ENCODE assay signal across 27 cellular contexts in genomic region chr12:62618319-62618718, GRCh38.
"Had no signal": no experiment of that assay in that cellular context is flagged by ENCODE, and none has a peak within 500 bp of the region (broad histone marks: within the 10 kb centered on the region; RNA-seq: fewer than 3 reads in every experiment).

No MANE protein-coding gene starts in this region.

- H3K9me3 ChIP-seq: gastroesophageal sphincter, pancreas, testis, uterus had no signal

- H3K4me1 ChIP-seq: pancreas, testis, uterus had no signal

- H3K27ac ChIP-seq: brain microvascular endothelial cell, dorsolateral prefrontal cortex, epithelial cell of prostate, gastroesophageal sphincter, pancreas, testis, uterus had no signal

- H3K36me3 ChIP-seq: gastroesophageal sphincter, pancreas, uterus had no signal

- ATAC-seq: activated naive CD4-positive, alpha-beta T cell treated with anti-CD3 and anti-CD28 coated beads, Interleukin-2, amount 50 U/mL, for 72 hours; activated T-cell treated with anti-CD3 and anti-CD28 coated beads, Interleukin-2, amount 50 U/mL, for 72 hours; effector memory CD8-positive, alpha-beta T cell; gastroesophageal sphincter; left cardiac atrium; natural killer cell treated with Interleukin-12 subunit alpha and Interleukin-12 subunit beta and Interleukin-15 and Interleukin-18, amount 100 ng/mL, for 72 hours; pancreas; stimulated activated memory B cell treated with anti-CD40 and anti-IgM and Interleukin-4, amounts not matched to agents 10 μg/mL and 1 μg/mL and 100 μg/mL, for 72 hours had no signal

- H3K4me3 ChIP-seq: dorsolateral prefrontal cortex, gastroesophageal sphincter, pancreas, testis, uterus had no signal

- FAIRE-seq: colon, pancreas had no signal

- DNase-seq: activated B cell treated with CpG ODN at 0.5 μM for 24 hours; activated CD4-positive, alpha-beta memory T cell treated with anti-CD3 and anti-CD28 coated beads for 36 hours; activated CD4-positive, alpha-beta T cell treated with anti-CD3 and anti-CD28 coated beads for 48 hours; activated gamma-delta T cell; activated T-cell treated with anti-CD3 and anti-CD28 coated beads, Interleukin-2, amount 50 U/mL, for 72 hours; aorta; brain microvascular endothelial cell; central memory CD4-positive, alpha-beta T cell; dorsolateral prefrontal cortex; effector memory CD8-positive, alpha-beta T cell; head of caudate nucleus; islet precursor cell; left cardiac atrium; pancreas; right cardiac atrium; stimulated activated CD4-positive, alpha-beta T cell treated with anti-CD3 and anti-CD28 coated beads, Interleukin-12 subunit alpha, Interleukin-12 subunit beta, amount 100 ng/mL, for 4 hours; stimulated activated CD4-positive, alpha-beta T cell treated with anti-CD3 and anti-CD28 coated beads, Interleukin-1b, Interleukin-23, amount 100 ng/mL, for 48 hours; T-helper 9 cell; testis; trophoblast cell; uterus had no signal

- H3K27me3 ChIP-seq: brain microvascular endothelial cell, dorsolateral prefrontal cortex, gastroesophageal sphincter, pancreas, testis, uterus had no signal
